Comparison of ENCODE assay signal across 1 cellular context in genomic region chr1:154222518-154222917, GRCh38.
TF ChIP-seq lines count a peak whose summit lies in the region.

No MANE protein-coding gene starts in this region.

TF ChIP-seq in IMR-90, 13 proteins besides CTCF, POLR2A, EP300 and RAD21:
- TF ChIP-seq CHD1 (IDR thresholded peaks at IDR 0.05; ENCODE audit: low read depth, low read length) (no peak), MAFK (IDR thresholded peaks at IDR 0.05; ENCODE audit: low read depth, low read length) (no peak), BHLHE40 (IDR thresholded peaks at IDR 0.05; ENCODE audit: low read depth, low read length) (no peak), SMC3 (IDR thresholded peaks at IDR 0.05; ENCODE audit: low read depth, low read length) (no peak), MXI1 (IDR thresholded peaks at IDR 0.05; ENCODE audit: borderline replicate concordance, low read depth, low read length) (no peak), CEBPB (IDR thresholded peaks at IDR 0.05; ENCODE audit: low read depth, low read length) (no peak), USF2 (IDR thresholded peaks at IDR 0.05; ENCODE audit: low read depth, low read length) (no peak)
